In genomic region chr21:16079830-16080229, GRCh38 we compare ENCODE assay signal across 15 cellular contexts.
A peak's percentile ranks its signal among the peaks of the same experiment; 100 is the strongest.
DNase-seq lines count a peak whose midpoint lies in the region; ATAC-seq, FAIRE-seq and TF ChIP-seq lines count a peak whose summit lies in the region.
"Had no signal": no experiment of that assay in that cellular context is flagged by ENCODE, and none has a peak within 500 bp of the region (broad histone marks: within the 10 kb centered on the region; RNA-seq: fewer than 3 reads in every experiment).

No MANE protein-coding gene starts in this region.

- no peak for ATAC-seq in GM18907 (IDR thresholded peaks at IDR 0.05; ENCODE audit: unreplicated experiment)
- ATAC-seq in GM18517 (IDR thresholded peaks at IDR 0.05; ENCODE audit: unreplicated experiment), result no peak
- ATAC-seq in Right ventricle myocardium superior (ENCODE audit: poor library complexity), result no peak
- ATAC-seq: lower lobe of right lung had no signal

- H3K4me3 Mint-ChIP-seq in HFFc6 (no peak overlapping the region), astrocyte (ENCODE audit: unreplicated experiment) (no peak overlapping the region)
- H3K4me3 Mint-ChIP-seq: stimulated activated naive CD8-positive, alpha-beta T cell treated with anti-CD3 and anti-CD28 coated beads, Interleukin-15, Interleukin-2, amounts not matched to agents 100 ng/mL and 50 ng/mL, for 24 hours had no signal

- H3K4me1 ChIP-seq in astrocyte (ENCODE audit: insufficient read depth, low read length) (peaks cover 10% of the 10 kb centered on the region), ascending aorta (no peaks in the 10 kb centered on the region)
- H3K4me1 ChIP-seq: lower lobe of right lung had no signal

- H3K27me3 ChIP-seq in astrocyte (ENCODE audit: insufficient read depth, low read length) (no peaks in the 10 kb centered on the region), ascending aorta (no peaks in the 10 kb centered on the region)

- no peak overlapping the region for H3K9ac ChIP-seq in astrocyte (ENCODE audit: low read length)

- H3K36me3 ChIP-seq in astrocyte (ENCODE audit: insufficient read depth, low read length) (no peaks in the 10 kb centered on the region), ascending aorta (no peaks in the 10 kb centered on the region)
- H3K36me3 ChIP-seq: lower lobe of right lung had no signal

- peak overlapping the region; percentile 46 for H3K27ac ChIP-seq in astrocyte (ENCODE audit: low read depth, low read length)
- no peak overlapping the region for H3K27ac ChIP-seq in ascending aorta
- H3K27ac ChIP-seq: lower lobe of right lung had no signal

- H3K4me3 ChIP-seq in astrocyte (ENCODE audit: insufficient read depth, low read depth, low read length) (no peak overlapping the region), fibroblast of villous mesenchyme (ENCODE audit: low read depth, low read length) (no peak overlapping the region), skeletal muscle cell (ENCODE audit: low read depth, low read length) (no peak overlapping the region), ascending aorta (no peak overlapping the region)
- H3K4me3 ChIP-seq: lower lobe of right lung had no signal

- no peaks in the 10 kb centered on the region for H4K20me1 ChIP-seq in astrocyte (ENCODE audit: insufficient read depth, low read length)

- TF ChIP-seq CTCF in HFFc6 (IDR thresholded peaks at IDR 0.05) (no peak), astrocyte (IDR thresholded peaks at IDR 0.05; ENCODE audit: insufficient read depth, low read depth, low read length) (no peak), fibroblast of villous mesenchyme (IDR thresholded peaks at IDR 0.05; ENCODE audit: insufficient read depth, low read depth, low read length) (no peak), ascending aorta (IDR thresholded peaks at IDR 0.05) (no peak)

- H3K9me3 Mint-ChIP-seq in HFFc6, result no peaks in the 10 kb centered on the region
- no peaks in the 10 kb centered on the region for H3K9me3 Mint-ChIP-seq in astrocyte (ENCODE audit: unreplicated experiment)
- H3K9me3 Mint-ChIP-seq: stimulated activated naive CD8-positive, alpha-beta T cell treated with anti-CD3 and anti-CD28 coated beads, Interleukin-15, Interleukin-2, amounts not matched to agents 100 ng/mL and 50 ng/mL, for 24 hours had no signal

- no peaks in the 10 kb centered on the region for H3K27me3 Mint-ChIP-seq in HFFc6 (ENCODE audit: insufficient read depth)
- no peaks in the 10 kb centered on the region for H3K27me3 Mint-ChIP-seq in astrocyte (ENCODE audit: low read depth, unreplicated experiment)

- no peak overlapping the region for H3K4me2 ChIP-seq in astrocyte (ENCODE audit: low read length)

- no peaks in the 10 kb centered on the region for H3K36me3 Mint-ChIP-seq in HFFc6 (ENCODE audit: low read depth)
- H3K36me3 Mint-ChIP-seq in astrocyte (ENCODE audit: low read depth, unreplicated experiment), result no peaks in the 10 kb centered on the region

- intact Hi-C loops in ascending aorta (cut with DNase I), result loop anchor here (10.0 kb wide), 2 partner anchors 115 to 345 kb away; no protein-coding TSS in a partner anchor
- intact Hi-C loops in Right ventricle myocardium superior (cut with DNase I), result loop anchor here (5.0 kb wide), 1 partner anchor 252 kb away; no protein-coding TSS in a partner anchor

- no peaks in the 10 kb centered on the region for H3K9me3 ChIP-seq in astrocyte (ENCODE audit: insufficient read depth, low read depth, low read length)
- no peaks in the 10 kb centered on the region for H3K9me3 ChIP-seq in ascending aorta
- H3K9me3 ChIP-seq: lower lobe of right lung had no signal

- peak; percentile 76 for FAIRE-seq in astrocyte (lab: Jason Lieb, UNC)
- FAIRE-seq: G401.6 had no signal

- no peak overlapping the region for H2AFZ ChIP-seq in astrocyte (ENCODE audit: low read depth, low read length)

- H3K27ac Mint-ChIP-seq in HFFc6, result no peak overlapping the region
- H3K27ac Mint-ChIP-seq in astrocyte (ENCODE audit: unreplicated experiment), result no peak overlapping the region
- H3K27ac Mint-ChIP-seq: stimulated activated naive CD8-positive, alpha-beta T cell treated with anti-CD3 and anti-CD28 coated beads, Interleukin-15, Interleukin-2, amounts not matched to agents 100 ng/mL and 50 ng/mL, for 24 hours had no signal

- DNase-seq in HFFc6 (peak; percentile 43), astrocyte (ENCODE audit: low read depth) (peak; percentile 84), fibroblast of villous mesenchyme (ENCODE audit: low read depth) (peak; percentile 31), skeletal muscle cell (ENCODE audit: low read depth) (peak; percentile 54), ascending aorta (ENCODE audit: low spot score in 2 of 2) (no peak), Right ventricle myocardium superior (no peak)
- DNase-seq: effector CD4-positive, alpha-beta T cell; GOT3; head of caudate nucleus; Karpas-422; lower lobe of right lung had no signal

- H3K4me1 Mint-ChIP-seq in HFFc6 (ENCODE audit: low read depth) (peaks cover 39% of the 10 kb centered on the region), astrocyte (ENCODE audit: low read depth, unreplicated experiment) (no peaks in the 10 kb centered on the region)

- no peaks in the 10 kb centered on the region for H3K79me2 ChIP-seq in astrocyte (ENCODE audit: insufficient read depth, low read length)

Comparison
In these comparisons a context has a peak if more than half of its experiments do, and no peak if none do; other contexts are left out.
1. DNase-seq: peak in HFFc6 (single experiment), astrocyte (single experiment), fibroblast of villous mesenchyme (single experiment) and skeletal muscle cell (single experiment); none in ascending aorta (0 of 2) and Right ventricle myocardium superior (single experiment).